In genomic region chr4:186882293-186882692, GRCh38 we compare ENCODE assay signal across 30 cellular contexts.
DNase-seq lines count a peak whose midpoint lies in the region; ATAC-seq and TF ChIP-seq lines count a peak whose summit lies in the region.
"Had no signal": no experiment of that assay in that cellular context is flagged by ENCODE, and none has a peak within 500 bp of the region (broad histone marks: within the 10 kb centered on the region; RNA-seq: fewer than 3 reads in every experiment).

No MANE protein-coding gene starts in this region.

- intact Hi-C loops in OCI-LY7 (cut with micrococcal nuclease; ENCODE audit: unreplicated experiment) = no loop called here

- no peak overlapping the region for H3K4me2 ChIP-seq in GM23338
- H3K4me2 ChIP-seq in OCI-LY7 (ENCODE audit: low read length) = no peak overlapping the region

- H3K4me3 ChIP-seq in GM23338 (no peak overlapping the region), OCI-LY7 (ENCODE audit: low read depth, low read length, poor library complexity, severe bottlenecking) (no peak overlapping the region)
- H3K4me3 ChIP-seq: colonic mucosa, SJCRH30, tibial nerve had no signal

- H3K36me3 ChIP-seq in GM23338 (ENCODE audit: insufficient read depth) (no peaks in the 10 kb centered on the region), OCI-LY7 (ENCODE audit: insufficient read depth, low read length) (no peaks in the 10 kb centered on the region)
- H3K36me3 ChIP-seq: colonic mucosa, SJCRH30, tibial nerve had no signal

- no peaks in the 10 kb centered on the region for H3F3A ChIP-seq in GM23338 (replicated peaks; ENCODE audit: low read depth)

- H3K4me1 ChIP-seq in GM23338 (ENCODE audit: insufficient read depth) = peaks cover 17% of the 10 kb centered on the region
- H3K4me1 ChIP-seq in OCI-LY7 (ENCODE audit: insufficient read depth, low read length, poor library complexity, severe bottlenecking) = no peaks in the 10 kb centered on the region
- H3K4me1 ChIP-seq: Caco-2, colonic mucosa, SJCRH30, tibial nerve had no signal

- no peak for TF ChIP-seq CTCF in GM23338 (conservative IDR thresholded peaks at IDR 0.05; ENCODE audit: low read depth in 2 of 2)
- no peak for TF ChIP-seq CTCF in OCI-LY7 (conservative IDR thresholded peaks at IDR 0.05; ENCODE audit: low read length)

- no peak for ATAC-seq in GM23338
- peak; percentile 65 for ATAC-seq in HG03196 (IDR thresholded peaks at IDR 0.05; ENCODE audit: unreplicated experiment)
- no peak for ATAC-seq in HG03045 (IDR thresholded peaks at IDR 0.05; ENCODE audit: unreplicated experiment)
- ATAC-seq: left colon had no signal

- H3K4me3 Mint-ChIP-seq in GM23338 = no peak overlapping the region
- H3K4me3 Mint-ChIP-seq: activated naive CD8-positive, alpha-beta T cell; H9; nephron had no signal

- peaks cover 7% of the 10 kb centered on the region for H3K27me3 Mint-ChIP-seq in GM23338 (ENCODE audit: insufficient read depth, low read depth, poor library complexity)
- H3K27me3 Mint-ChIP-seq: activated naive CD8-positive, alpha-beta T cell had no signal

- peak overlapping the region; percentile 11; the same call in 1 of the 2 replicates for H3K27ac Mint-ChIP-seq in GM23338
- H3K27ac Mint-ChIP-seq: activated naive CD8-positive, alpha-beta T cell; nephron had no signal

- CTCF ChIA-PET in OCI-LY7 (lab: Charles Lee; ENCODE audit: unreplicated experiment) = no interaction called here

- H3K79me2 ChIP-seq in GM23338 (replicated peaks; ENCODE audit: insufficient read depth) (no peaks in the 10 kb centered on the region), OCI-LY7 (ENCODE audit: insufficient read depth, low read depth, low read length) (no peaks in the 10 kb centered on the region)

- H4K20me1 ChIP-seq in GM23338 (replicated peaks; ENCODE audit: insufficient read depth) (no peaks in the 10 kb centered on the region), OCI-LY7 (ENCODE audit: insufficient read depth, low read length) (no peaks in the 10 kb centered on the region)

- H3K36me3 Mint-ChIP-seq in GM23338 (ENCODE audit: low read depth) = no peaks in the 10 kb centered on the region
- H3K36me3 Mint-ChIP-seq: activated naive CD8-positive, alpha-beta T cell had no signal

- H3K9me3 Mint-ChIP-seq in GM23338 = no peaks in the 10 kb centered on the region
- H3K9me3 Mint-ChIP-seq: H9, nephron had no signal

- no peaks in the 10 kb centered on the region for H3K27me3 ChIP-seq in GM23338 (ENCODE audit: insufficient read depth)
- H3K27me3 ChIP-seq: colonic mucosa, SJCRH30, tibial nerve had no signal

- no peaks in the 10 kb centered on the region for H3K9me3 ChIP-seq in OCI-LY7 (ENCODE audit: low read length)
- H3K9me3 ChIP-seq: Caco-2, colonic mucosa, SJCRH30, tibial nerve had no signal

- H3K4me1 Mint-ChIP-seq in GM23338 = peaks cover 32% of the 10 kb centered on the region

- POLR2A ChIA-PET in OCI-LY7 (lab: Charles Lee) = no interaction called here

- H3K27ac ChIP-seq in GM23338 (ENCODE audit: low read depth) (no peak overlapping the region), OCI-LY7 (ENCODE audit: low read depth, low read length, poor library complexity, severe bottlenecking) (no peak overlapping the region)
- H3K27ac ChIP-seq: C4-2B, colonic mucosa, HL-60, SJCRH30, tibial nerve had no signal

- BruUV-seq in OCI-LY7 (replicated peaks; lab: Mats Ljungman, UMichigan) = no TSS peak

- H2AFZ ChIP-seq in GM23338 (no peak overlapping the region), OCI-LY7 (ENCODE audit: low read length) (no peak overlapping the region)

- DNase-seq in GM23338 (ENCODE audit: low spot score) = no peak
- DNase-seq in SW480 (ENCODE audit: low spot score) = peak; percentile 2
- DNase-seq in UCSD-AML1 (lab: John Stamatoyannopoulos, UW; ENCODE audit: unreplicated experiment) = no peak
- no peak for DNase-seq in OCI-LY7 (ENCODE audit: low spot score)
- no peak for DNase-seq in KG1 (lab: John Stamatoyannopoulos, UW)
- DNase-seq: activated CD4-positive, alpha-beta T cell treated with anti-CD3 and anti-CD28 coated beads for 48 hours; activated CD8-positive, alpha-beta memory T cell treated with anti-CD3 and anti-CD28 coated beads for 24 hours; activated effector memory CD4-positive, alpha-beta T cell treated with anti-CD3 and anti-CD28 coated beads, Interleukin-2, amount 50 U/mL, for 16 hours; activated T-cell treated with anti-CD3 and anti-CD28 coated beads, Interleukin-2, amount 50 U/mL, for 1 hour; aorta; Caco-2; colonic mucosa; DMS79; effector CD4-positive, alpha-beta T cell; GDM1; H9; hippocampal formation; left colon; NCI-H1436 treated with DMSO at 0.1 percent for 48 hours; NCI-H226; SJCRH30; stimulated activated CD4-positive, alpha-beta T cell treated with anti-CD3 and anti-CD28 coated beads, Interleukin-15, amount 100 ng/mL, for 24 hours; stimulated activated CD4-positive, alpha-beta T cell treated with anti-CD3 and anti-CD28 coated beads, Interleukin-4, amount 100 ng/mL, for 4 hours had no signal

- H3K9me2 ChIP-seq in GM23338 (ENCODE audit: insufficient read depth) = peaks cover 5% of the 10 kb centered on the region; the same call in 1 of the 2 replicates
- no peaks in the 10 kb centered on the region for H3K9me2 ChIP-seq in OCI-LY7 (ENCODE audit: insufficient read depth, low read length)

TF ChIP-seq in GM23338, 12 proteins besides CTCF, POLR2A, EP300 and RAD21 (continues in another document):
- TF ChIP-seq EZH2phosphoT487 (IDR thresholded peaks at IDR 0.05; ENCODE audit: unreplicated experiment) (no peak), REST (IDR thresholded peaks at IDR 0.05; ENCODE audit: unreplicated experiment) (no peak), ZNF331 (CRISPR knock-in tag; IDR thresholded peaks at IDR 0.05; ENCODE audit: low read depth) (no peak), JUNB (IDR thresholded peaks at IDR 0.05; ENCODE audit: unreplicated experiment) (no peak), POLR2AphosphoS5 (IDR thresholded peaks at IDR 0.05; ENCODE audit: low read depth) (no peak), EZH2 (IDR thresholded peaks at IDR 0.05; ENCODE audit: low read depth, unreplicated experiment) (no peak), CREB1 (CRISPR knock-in tag; IDR thresholded peaks at IDR 0.05; ENCODE audit: low read depth) (no peak), ETS1 (IDR thresholded peaks at IDR 0.05) (no peak), STAT1 (IDR thresholded peaks at IDR 0.05; ENCODE audit: unreplicated experiment) (no peak), ZNF114 (CRISPR knock-in tag; IDR thresholded peaks at IDR 0.05) (no peak)
